ENCODE assay signal across 25 cellular contexts in genomic region chr7:148261523-148261922, GRCh38.
"Had no signal": no experiment of that assay in that cellular context is flagged by ENCODE, and none has a peak within 500 bp of the region (broad histone marks: within the 10 kb centered on the region; RNA-seq: fewer than 3 reads in every experiment).

No MANE protein-coding gene starts in this region.

- FAIRE-seq: keratinocyte had no signal

- H3K27me3 ChIP-seq: right atrium auricular region, suprapubic skin, upper lobe of right lung had no signal

- ATAC-seq: left colon, left lung, natural killer cell, upper lobe of right lung had no signal

- H3K4me3 Mint-ChIP-seq: mesothelial cell of epicardium; natural killer cell; stimulated activated naive CD8-positive, alpha-beta T cell treated with anti-CD3 and anti-CD28 coated beads, Interleukin-15, Interleukin-2, amounts not matched to agents 100 ng/mL and 50 ng/mL, for 24 hours had no signal

- H3K27ac Mint-ChIP-seq: mesothelial cell of epicardium; natural killer cell; progenitor cell of endocrine pancreas; stimulated activated naive CD8-positive, alpha-beta T cell treated with anti-CD3 and anti-CD28 coated beads, Interleukin-15, Interleukin-2, amounts not matched to agents 100 ng/mL and 50 ng/mL, for 24 hours had no signal

- H3K4me3 ChIP-seq: left lung, lung, right atrium auricular region, skin epidermis, suprapubic skin, thoracic aorta, tibial artery, upper lobe of right lung had no signal

- H3K36me3 ChIP-seq: left lung, neutrophil, right atrium auricular region, suprapubic skin, thoracic aorta, tibial artery, upper lobe of right lung had no signal

- H3K9me3 Mint-ChIP-seq: mesothelial cell of epicardium; naive B cell; natural killer cell; stimulated activated naive CD8-positive, alpha-beta T cell treated with anti-CD3 and anti-CD28 coated beads, Interleukin-15, Interleukin-2, amounts not matched to agents 100 ng/mL and 50 ng/mL, for 24 hours had no signal

- DNase-seq: hippocampal formation; left colon; left lung; mesendoderm; naive B cell; natural killer cell; occipital lobe; stimulated activated CD4-positive, alpha-beta T cell treated with anti-CD3 and anti-CD28 coated beads, Interleukin-12 subunit alpha, Interleukin-12 subunit beta, amount 100 ng/mL, for 4 hours; stimulated activated CD4-positive, alpha-beta T cell treated with anti-CD3 and anti-CD28 coated beads, Interleukin-15, amount 100 ng/mL, for 24 hours; stimulated activated CD4-positive, alpha-beta T cell treated with anti-CD3 and anti-CD28 coated beads, Interleukin-2, amount 100 ng/mL, for 24 hours; stimulated activated CD4-positive, alpha-beta T cell treated with anti-CD3 and anti-CD28 coated beads, Interleukin-4, amount 100 ng/mL, for 1 hour; stimulated activated naive CD4-positive, alpha-beta T cell; tibial artery; trophoblast cell; upper lobe of right lung had no signal

- H3K27ac ChIP-seq: neutrophil, right atrium auricular region, skin epidermis, suprapubic skin, thoracic aorta, tibial artery had no signal

- H3K9me3 ChIP-seq: left lung, neutrophil, right atrium auricular region, suprapubic skin, thoracic aorta, tibial artery, upper lobe of right lung had no signal

- H3K36me3 Mint-ChIP-seq: mesothelial cell of epicardium, naive B cell, natural killer cell had no signal
